ENCODE assay signal across 1 cellular context in the genomic region with DNA sequence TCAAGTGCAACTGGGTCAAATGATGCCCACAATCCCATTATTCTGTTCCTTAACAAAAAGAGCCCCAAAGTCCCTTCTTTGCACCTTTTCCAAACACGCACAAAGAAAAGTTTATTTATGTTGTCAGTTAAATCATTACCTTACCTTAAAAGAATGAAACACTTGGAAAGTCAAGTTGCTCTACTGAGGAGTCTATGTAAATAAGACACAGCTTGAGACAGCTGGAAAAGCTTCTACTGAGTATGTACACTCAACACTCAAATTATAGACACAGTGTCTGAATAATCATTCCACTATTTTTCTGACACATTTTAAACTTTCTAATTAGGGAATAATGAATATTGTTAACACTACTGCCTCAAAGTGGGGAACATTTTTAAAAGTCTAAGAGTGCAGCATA.
TF ChIP-seq lines count a peak whose summit lies in the region.

No MANE protein-coding gene starts in this region.

TF ChIP-seq in IMR-90, 13 proteins besides CTCF, POLR2A, EP300 and RAD21:
- no peak for TF ChIP-seq MAZ (IDR thresholded peaks at IDR 0.05; ENCODE audit: borderline replicate concordance, low read depth, low read length)
- no peak for TF ChIP-seq NFE2L2 (IDR thresholded peaks at IDR 0.05; ENCODE audit: low read depth, low read length)
- TF ChIP-seq BHLHE40 (IDR thresholded peaks at IDR 0.05; ENCODE audit: low read depth, low read length), result no peak
- TF ChIP-seq RCOR1 (IDR thresholded peaks at IDR 0.05; ENCODE audit: insufficient replicate concordance, low read length), result no peak
- TF ChIP-seq, protein P1, sequence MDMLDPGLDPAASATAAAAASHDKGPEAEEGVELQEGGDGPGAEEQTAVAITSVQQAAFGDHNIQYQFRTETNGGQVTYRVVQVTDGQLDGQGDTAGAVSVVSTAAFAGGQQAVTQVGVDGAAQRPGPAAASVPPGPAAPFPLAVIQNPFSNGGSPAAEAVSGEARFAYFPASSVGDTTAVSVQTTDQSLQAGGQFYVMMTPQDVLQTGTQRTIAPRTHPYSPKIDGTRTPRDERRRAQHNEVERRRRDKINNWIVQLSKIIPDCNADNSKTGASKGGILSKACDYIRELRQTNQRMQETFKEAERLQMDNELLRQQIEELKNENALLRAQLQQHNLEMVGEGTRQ (IDR thresholded peaks at IDR 0.05; ENCODE audit: low read depth, low read length), result no peak
- TF ChIP-seq FOS (IDR thresholded peaks at IDR 0.05; ENCODE audit: low read depth, low read length), result no peak
- no peak for TF ChIP-seq SMC3 (IDR thresholded peaks at IDR 0.05; ENCODE audit: low read depth, low read length)
- no peak for TF ChIP-seq CHD1 (IDR thresholded peaks at IDR 0.05; ENCODE audit: low read depth, low read length)
- TF ChIP-seq MXI1 (IDR thresholded peaks at IDR 0.05; ENCODE audit: borderline replicate concordance, low read depth, low read length), result no peak
- TF ChIP-seq RFX5 (IDR thresholded peaks at IDR 0.05; ENCODE audit: low read depth, low read length), result no peak
- no peak for TF ChIP-seq MAFK (IDR thresholded peaks at IDR 0.05; ENCODE audit: low read depth, low read length)
- TF ChIP-seq CEBPB (IDR thresholded peaks at IDR 0.05; ENCODE audit: low read depth, low read length), result no peak
- TF ChIP-seq, protein P2, sequence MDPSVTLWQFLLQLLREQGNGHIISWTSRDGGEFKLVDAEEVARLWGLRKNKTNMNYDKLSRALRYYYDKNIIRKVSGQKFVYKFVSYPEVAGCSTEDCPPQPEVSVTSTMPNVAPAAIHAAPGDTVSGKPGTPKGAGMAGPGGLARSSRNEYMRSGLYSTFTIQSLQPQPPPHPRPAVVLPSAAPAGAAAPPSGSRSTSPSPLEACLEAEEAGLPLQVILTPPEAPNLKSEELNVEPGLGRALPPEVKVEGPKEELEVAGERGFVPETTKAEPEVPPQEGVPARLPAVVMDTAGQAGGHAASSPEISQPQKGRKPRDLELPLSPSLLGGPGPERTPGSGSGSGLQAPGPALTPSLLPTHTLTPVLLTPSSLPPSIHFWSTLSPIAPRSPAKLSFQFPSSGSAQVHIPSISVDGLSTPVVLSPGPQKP (IDR thresholded peaks at IDR 0.05; ENCODE audit: borderline replicate concordance, low read depth, low read length), result no peak
